In the genomic region with DNA sequence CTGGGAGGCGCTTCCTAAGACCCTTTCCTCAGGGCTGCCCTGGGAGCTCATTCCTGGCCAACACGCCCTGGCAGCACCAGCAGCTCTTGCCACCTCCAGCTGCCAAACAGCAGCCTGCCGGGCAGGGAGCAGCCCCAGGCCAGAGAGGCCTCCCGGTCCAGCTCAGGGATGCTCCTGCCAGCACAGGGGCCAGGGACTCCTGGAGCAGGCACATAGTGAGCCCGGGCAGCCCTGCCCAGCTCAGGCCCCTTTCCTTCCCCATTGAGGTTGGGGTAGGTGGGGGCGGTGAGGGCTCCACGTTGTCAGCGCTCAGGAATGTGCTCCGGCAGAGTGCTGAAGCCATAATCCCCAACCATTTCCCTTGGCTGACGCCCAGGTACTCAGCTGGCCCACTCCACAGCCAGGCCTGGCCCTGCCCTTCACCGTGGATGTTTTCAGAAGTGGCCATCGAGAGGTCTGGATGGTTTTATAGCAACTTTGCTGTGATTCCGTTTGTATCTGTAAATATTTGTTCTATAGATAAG, we compare ENCODE assay signal across 9 cellular contexts. TPM values are rescaled to one million over a fixed set of nuclear protein-coding genes. Genes with fewer than 3 reads are reported as not detected.
DNase-seq lines count a peak whose midpoint lies in the region; ATAC-seq and TF ChIP-seq lines count a peak whose summit lies in the region.
"Had no signal": no experiment of that assay in that cellular context is flagged by ENCODE, and none has a peak within 500 bp of the region (broad histone marks: within the 10 kb centered on the region; RNA-seq: fewer than 3 reads in every experiment).

No MANE protein-coding gene starts in this region.

- no peak overlapping the region for H2AFZ ChIP-seq in PC-9

- no peaks in the 10 kb centered on the region for H3K79me2 ChIP-seq in PC-9 (ENCODE audit: low read depth)

- H3K36me3 Mint-ChIP-seq in osteocyte (ENCODE audit: unreplicated experiment): peaks cover 27% of the 10 kb centered on the region
- peaks cover 32% of the 10 kb centered on the region for H3K36me3 Mint-ChIP-seq in activated CD4-positive, alpha-beta T cell treated with anti-CD3 and anti-CD28 coated beads for 36 hours (ENCODE audit: low read depth)

- H3K27me3 Mint-ChIP-seq in osteocyte (ENCODE audit: unreplicated experiment): no peaks in the 10 kb centered on the region
- H3K27me3 Mint-ChIP-seq in activated CD4-positive, alpha-beta T cell treated with anti-CD3 and anti-CD28 coated beads for 36 hours: no peaks in the 10 kb centered on the region
- H3K27me3 Mint-ChIP-seq: central memory CD8-positive, alpha-beta T cell had no signal

- POLR2A ChIA-PET in PC-9 (lab: Charles Lee; ENCODE audit: unreplicated experiment): interaction anchor here (0.7 kb wide), 1 partner anchor 316 kb away, joined by 3 read pairs; no protein-coding TSS in a partner anchor
- POLR2A ChIA-PET in activated CD4-positive, alpha-beta T cell treated with anti-CD3 and anti-CD28 coated beads for 36 hours (lab: Charles Lee): no interaction called here

- peak overlapping the region; percentile 83 for H3K27ac Mint-ChIP-seq in osteocyte (ENCODE audit: unreplicated experiment)
- no peak overlapping the region for H3K27ac Mint-ChIP-seq in activated CD4-positive, alpha-beta T cell treated with anti-CD3 and anti-CD28 coated beads for 36 hours

- H3K4me1 Mint-ChIP-seq in osteocyte (ENCODE audit: unreplicated experiment): peaks cover 26% of the 10 kb centered on the region
- no peaks in the 10 kb centered on the region for H3K4me1 Mint-ChIP-seq in activated CD4-positive, alpha-beta T cell treated with anti-CD3 and anti-CD28 coated beads for 36 hours

- 0 out of 2 replicates have a peak, but pooled peaks cover 4% of the 10 kb centered on the region for H3K36me3 ChIP-seq in PC-9 (ENCODE audit: low read depth)

- peaks cover 17% of the 10 kb centered on the region for H3K4me1 ChIP-seq in PC-9 (replicated peaks; ENCODE audit: insufficient read depth)

- peaks cover 47% of the 10 kb centered on the region; the same call in 1 of the 2 replicates for H3F3A ChIP-seq in PC-9 (ENCODE audit: insufficient read depth, low read depth)

- CTCF ChIA-PET in PC-9 (lab: Charles Lee): interaction anchor here (0.5 to 1.0 kb wide), 4 partner anchors 11 to 749 kb away, joined by 3 to 4 read pairs (median 4); no protein-coding TSS in a partner anchor
- CTCF ChIA-PET in activated CD4-positive, alpha-beta T cell treated with anti-CD3 and anti-CD28 coated beads for 36 hours (lab: Charles Lee): interaction anchor here (0.6 to 1.2 kb wide), 2 partner anchors 10 to 103 kb away, joined by 4 to 5 read pairs; partner anchors contain the start of gene PSMC3

- H3K4me2 ChIP-seq in PC-9: peak overlapping the region; percentile 40

- ATAC-seq in GM21528 (IDR thresholded peaks at IDR 0.05; ENCODE audit: low FRiP score, unreplicated experiment): no peak
- ATAC-seq in activated CD4-positive, alpha-beta T cell treated with anti-CD3 and anti-CD28 coated beads for 36 hours: no peak

- H3K27me3 ChIP-seq in PC-9 (ENCODE audit: insufficient read depth, low read depth): no peaks in the 10 kb centered on the region

- no peaks in the 10 kb centered on the region for H3K9me3 Mint-ChIP-seq in osteocyte (ENCODE audit: unreplicated experiment)
- no peaks in the 10 kb centered on the region for H3K9me3 Mint-ChIP-seq in activated CD4-positive, alpha-beta T cell treated with anti-CD3 and anti-CD28 coated beads for 36 hours (ENCODE audit: low read depth)
- H3K9me3 Mint-ChIP-seq: central memory CD8-positive, alpha-beta T cell had no signal

- intact Hi-C loops in PC-9 (cut with micrococcal nuclease; ENCODE audit: unreplicated experiment): no loop called here
- intact Hi-C loops in activated CD4-positive, alpha-beta T cell treated with anti-CD3 and anti-CD28 coated beads for 36 hours (cut with DNase I, micrococcal nuclease): no loop called here

- H3K9me3 ChIP-seq in PC-9 (ENCODE audit: insufficient read depth, low read depth): no peaks in the 10 kb centered on the region

- DNase-seq in DMS53 (lab: John Stamatoyannopoulos, UW): peak; percentile 88
- DNase-seq in PC-9: peak; percentile 82 to 93
- peak; percentile 91 for DNase-seq in fibroblast of gingiva (ENCODE audit: low read depth)
- DNase-seq in osteocyte (ENCODE audit: extremely low spot score, unreplicated experiment): peak; percentile 91
- no peak for DNase-seq in stimulated activated CD8-positive, alpha-beta memory T cell treated with anti-CD3 and anti-CD28 coated beads, Interleukin-4, amount 100 ng/mL, for 48 hours
- DNase-seq in activated gamma-delta T cell (lab: John Stamatoyannopoulos, UW): no peak
- no peak for DNase-seq in activated CD4-positive, alpha-beta T cell treated with anti-CD3 and anti-CD28 coated beads for 36 hours

- H4K20me1 ChIP-seq in PC-9 (ENCODE audit: insufficient read depth): no peaks in the 10 kb centered on the region; the same call in none of the 2 replicates

- TF ChIP-seq CTCF in PC-9 (conservative IDR thresholded peaks at IDR 0.05) (no peak), osteocyte (IDR thresholded peaks at IDR 0.05) (no peak)

- peak overlapping the region; percentile 34; the same call in 1 of the 2 replicates for H3K27ac ChIP-seq in PC-9

- no TSS peak for BruUV-seq in PC-9 (replicated peaks; lab: Mats Ljungman, UMichigan)

- H3K4me3 Mint-ChIP-seq in osteocyte (ENCODE audit: unreplicated experiment): no peak overlapping the region
- no peak overlapping the region for H3K4me3 Mint-ChIP-seq in activated CD4-positive, alpha-beta T cell treated with anti-CD3 and anti-CD28 coated beads for 36 hours
- H3K4me3 Mint-ChIP-seq: central memory CD8-positive, alpha-beta T cell had no signal

- no peaks in the 10 kb centered on the region for H3K9me2 ChIP-seq in PC-9 (ENCODE audit: insufficient read depth)

- H3K4me3 ChIP-seq in PC-9: no peak overlapping the region

RNA-seq across cellular contexts. Expression of gene SLC39A13, which starts 7.6 kb away (rescaled TPM):
- total RNA-seq in PC-9 (2021) (28.8 and 32.3 TPM in 2 replicates), osteocyte (95.4 and 98.7 TPM in 2 replicates)
- 10 to 100 TPM in 1 of 2 experiments, 1 to 10 TPM in 1; 8.6 to 10.7 TPM for total RNA-seq in activated CD4-positive, alpha-beta T cell treated with anti-CD3 and anti-CD28 coated beads for 36 hours

RNA-seq across cellular contexts. Expression of gene PSMC3, which starts 10.2 kb away (rescaled TPM):
- total RNA-seq in PC-9 (2021) (160 and 222 TPM in 2 replicates), osteocyte (123 and 126 TPM in 2 replicates)
- total RNA-seq in activated CD4-positive, alpha-beta T cell treated with anti-CD3 and anti-CD28 coated beads for 36 hours: 100 to 1,000 TPM; 147 to 167 TPM

RNA-seq across cellular contexts. Expression of gene RAPSN, which starts 32.9 kb away (rescaled TPM):
- total RNA-seq in PC-9 (2021) (5.4 and 7.3 TPM in 2 replicates), osteocyte (0.24 and 0.42 TPM in 2 replicates)
- under 1 TPM in 1 of 2 experiments, not detected in 1; 0.21 TPM for total RNA-seq in activated CD4-positive, alpha-beta T cell treated with anti-CD3 and anti-CD28 coated beads for 36 hours

RNA-seq across cellular contexts. Expression of gene SPI1, which starts 37.7 kb away (rescaled TPM):
- total RNA-seq in PC-9 (2021) (not detected in 2 replicates), osteocyte (not detected in 2 replicates)
- under 1 TPM; 0.11 to 0.30 TPM for total RNA-seq in activated CD4-positive, alpha-beta T cell treated with anti-CD3 and anti-CD28 coated beads for 36 hours

Comparison
In these comparisons a context has a peak if more than half of its experiments do, and no peak if none do; other contexts are left out.
1. DNase-seq: peak in DMS53 (single experiment), PC-9 (2 of 2), fibroblast of gingiva (single experiment) and osteocyte (single experiment); none in stimulated activated CD8-positive, alpha-beta memory T cell treated with anti-CD3 and anti-CD28 coated beads, Interleukin-4, amount 100 ng/mL, for 48 hours (single experiment), activated gamma-delta T cell (single experiment) and activated CD4-positive, alpha-beta T cell treated with anti-CD3 and anti-CD28 coated beads for 36 hours (single experiment).